Comparison of ENCODE assay signal across 17 cellular contexts in genomic region chr3:142112601-142113000, GRCh38. TPM values are rescaled to one million over a fixed set of nuclear protein-coding genes. Genes with fewer than 3 reads are reported as not detected.
DNase-seq lines count a peak whose midpoint lies in the region; ATAC-seq and TF ChIP-seq lines count a peak whose summit lies in the region.
"Had no signal": no experiment of that assay in that cellular context is flagged by ENCODE, and none has a peak within 500 bp of the region (broad histone marks: within the 10 kb centered on the region; RNA-seq: fewer than 3 reads in every experiment).

No MANE protein-coding gene starts in this region.

- H3K9me3 ChIP-seq in DND-41 (ENCODE audit: insufficient read depth, low read length, severe bottlenecking): no peaks in the 10 kb centered on the region
- H3K9me3 ChIP-seq: BE2C, BLaER1 had no signal

- H2AFZ ChIP-seq in DND-41 (ENCODE audit: low read depth, low read length): no peak overlapping the region

- H2BK120ac ChIP-seq in mesendoderm (ENCODE audit: low read depth, low read length): no peak overlapping the region

- H2BK15ac ChIP-seq in mesendoderm (replicated peaks; ENCODE audit: low read depth): no peak overlapping the region

- no peak overlapping the region for H3K9ac ChIP-seq in DND-41 (ENCODE audit: low read depth, low read length)
- no peak overlapping the region for H3K9ac ChIP-seq in mesendoderm (ENCODE audit: low read length)
- H3K9ac ChIP-seq: BLaER1 had no signal

- no peaks in the 10 kb centered on the region for H3K27me3 ChIP-seq in DND-41 (ENCODE audit: insufficient read depth, low read length, poor library complexity)
- no peaks in the 10 kb centered on the region for H3K27me3 ChIP-seq in mesendoderm (ENCODE audit: insufficient read depth, low read length, poor library complexity)
- H3K27me3 ChIP-seq: BE2C, BLaER1 had no signal

- H3K23ac ChIP-seq in mesendoderm (ENCODE audit: low read length): no peak overlapping the region

- H3K79me2 ChIP-seq in DND-41 (ENCODE audit: insufficient read depth, low read length) (peaks cover 97% of the 10 kb centered on the region), mesendoderm (ENCODE audit: control insufficient read depth, insufficient read depth, low read length) (no peaks in the 10 kb centered on the region)

- no peak overlapping the region for H3K56ac ChIP-seq in mesendoderm (ENCODE audit: low read length)

- no peak for ATAC-seq in DND-41 (ENCODE audit: insufficient read depth, low read depth)
- ATAC-seq: GM12878 had no signal

- H3K4me3 ChIP-seq in DND-41 (ENCODE audit: low read depth in 1 of 2, low read length in 2 of 2) (no peak overlapping the region), epithelial cell of esophagus (ENCODE audit: low read length) (no peak overlapping the region), mesendoderm (ENCODE audit: low read length) (no peak overlapping the region)
- H3K4me3 ChIP-seq: BLaER1, GM12878 had no signal

- H3K36me3 ChIP-seq in DND-41 (ENCODE audit: insufficient read depth, low read length) (no peaks in the 10 kb centered on the region), mesendoderm (ENCODE audit: control insufficient read depth, insufficient read depth, low read length) (no peaks in the 10 kb centered on the region)
- H3K36me3 ChIP-seq: BE2C, BLaER1 had no signal

- H3K18ac ChIP-seq in mesendoderm (ENCODE audit: low read length): no peak overlapping the region

- H3K79me1 ChIP-seq in mesendoderm (ENCODE audit: low read length): no peaks in the 10 kb centered on the region

- no peak overlapping the region for H3K4ac ChIP-seq in mesendoderm (ENCODE audit: low read depth, low read length)

- no peaks in the 10 kb centered on the region for H4K20me1 ChIP-seq in DND-41 (ENCODE audit: insufficient read depth, low read length)
- H4K20me1 ChIP-seq: BLaER1 had no signal

- no peak for DNase-seq in DND-41
- DNase-seq in epithelial cell of esophagus (ENCODE audit: low read depth): peak; percentile 26
- no peak for DNase-seq in mesendoderm
- DNase-seq in SHP77 (lab: John Stamatoyannopoulos, UW): no peak
- DNase-seq in mucosa of gallbladder (ENCODE audit: low spot score): no peak
- DNase-seq: 8988T; ACHN; BE2C; C1 segment of cervical spinal cord; CD4-positive, alpha-beta memory T cell; CD8-positive, alpha-beta memory T cell; COR-L47; DMS79 treated with DMSO at 0.1 percent for 48 hours; EL; GDM1 had no signal

- H3K27ac ChIP-seq in DND-41 (ENCODE audit: low read length) (peak overlapping the region; percentile 2; the same call in 1 of the 2 replicates), mesendoderm (ENCODE audit: low read depth, low read length) (no peak overlapping the region)
- H3K27ac ChIP-seq: BLaER1 had no signal

- no peak overlapping the region for H4K8ac ChIP-seq in mesendoderm (ENCODE audit: low read depth, low read length)

- no peak overlapping the region for H2AK5ac ChIP-seq in mesendoderm (ENCODE audit: low read length)

- TF ChIP-seq CTCF in DND-41 (IDR thresholded peaks at IDR 0.05; ENCODE audit: borderline replicate concordance, extremely low read depth, low read length, poor library complexity, severe bottlenecking) (no peak), epithelial cell of esophagus (IDR thresholded peaks at IDR 0.05; ENCODE audit: insufficient read depth, low read depth, low read length, missing control alignments) (no peak)

- H4K5ac ChIP-seq in mesendoderm (ENCODE audit: low read length): no peak overlapping the region

- peaks cover 58% of the 10 kb centered on the region for H3K4me1 ChIP-seq in DND-41 (ENCODE audit: insufficient read depth, low read length)
- H3K4me1 ChIP-seq in mesendoderm (ENCODE audit: control insufficient read depth, low read depth, low read length): no peaks in the 10 kb centered on the region
- H3K4me1 ChIP-seq: BE2C, BLaER1 had no signal

- no CpG with 5 or more reads among the region's 1 CpG for WGBS in mesendoderm (ENCODE audit: extremely low coverage, insufficient coverage, low lambda C conversion rate)

- no peak overlapping the region for H3K4me2 ChIP-seq in DND-41 (ENCODE audit: insufficient read depth, low read length)
- no peak overlapping the region for H3K4me2 ChIP-seq in mesendoderm (ENCODE audit: low read length)
- H3K4me2 ChIP-seq: BLaER1 had no signal

- no peak overlapping the region for H2BK5ac ChIP-seq in mesendoderm (ENCODE audit: low read length)

RNA-seq across cellular contexts. Expression of gene TFDP2, which starts 36.7 kb away (rescaled TPM):
- 120 TPM for polyA plus RNA-seq in mesendoderm (2013, experiment 1 of 2)
- 123 TPM for polyA plus RNA-seq in mesendoderm (2013, experiment 2 of 2)
- 106 TPM for total RNA-seq in mucosa of gallbladder
